In the genomic region with DNA sequence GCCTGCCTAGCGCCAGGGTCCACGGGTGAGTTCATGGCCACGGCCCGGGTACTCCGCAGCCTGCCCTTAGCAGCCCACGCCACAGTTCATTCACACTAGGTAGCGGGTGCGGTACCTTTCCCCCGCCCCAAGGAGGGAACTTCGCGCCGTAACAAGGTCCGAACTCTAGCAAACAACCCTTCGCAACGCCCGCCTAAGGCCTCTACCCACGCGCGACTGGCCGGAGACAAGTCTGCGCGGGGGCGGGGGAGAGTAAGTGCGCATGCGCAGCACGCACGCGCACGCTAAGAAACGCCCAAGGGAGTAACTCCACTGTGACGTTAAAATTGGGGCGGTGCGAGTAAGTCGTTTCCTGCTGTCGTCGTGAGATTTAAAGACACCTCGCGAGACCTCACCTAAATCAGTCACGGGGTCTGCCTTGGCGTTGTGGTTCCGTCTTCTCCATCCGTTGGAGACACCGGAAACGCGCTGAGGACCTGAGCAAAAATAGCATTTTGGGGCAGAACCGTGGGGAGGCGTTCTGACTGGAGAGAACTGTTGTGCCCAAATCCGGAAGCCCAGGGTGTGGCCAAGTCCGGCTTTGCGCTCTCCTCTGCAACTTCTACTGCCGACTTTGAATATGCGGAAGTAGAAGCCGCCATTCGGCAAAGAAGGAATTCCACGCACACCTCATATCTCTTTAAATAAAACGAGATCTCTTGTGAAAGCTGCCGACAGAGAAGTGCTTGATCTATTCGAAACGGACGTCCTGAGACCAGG, we compare ENCODE assay signal across 8 cellular contexts. TPM values are rescaled to one million over a fixed set of nuclear protein-coding genes. Genes with fewer than 3 reads are reported as not detected.
DNase-seq lines count a peak whose midpoint lies in the region; ATAC-seq and TF ChIP-seq lines count a peak whose summit lies in the region.

A gene with protein sequence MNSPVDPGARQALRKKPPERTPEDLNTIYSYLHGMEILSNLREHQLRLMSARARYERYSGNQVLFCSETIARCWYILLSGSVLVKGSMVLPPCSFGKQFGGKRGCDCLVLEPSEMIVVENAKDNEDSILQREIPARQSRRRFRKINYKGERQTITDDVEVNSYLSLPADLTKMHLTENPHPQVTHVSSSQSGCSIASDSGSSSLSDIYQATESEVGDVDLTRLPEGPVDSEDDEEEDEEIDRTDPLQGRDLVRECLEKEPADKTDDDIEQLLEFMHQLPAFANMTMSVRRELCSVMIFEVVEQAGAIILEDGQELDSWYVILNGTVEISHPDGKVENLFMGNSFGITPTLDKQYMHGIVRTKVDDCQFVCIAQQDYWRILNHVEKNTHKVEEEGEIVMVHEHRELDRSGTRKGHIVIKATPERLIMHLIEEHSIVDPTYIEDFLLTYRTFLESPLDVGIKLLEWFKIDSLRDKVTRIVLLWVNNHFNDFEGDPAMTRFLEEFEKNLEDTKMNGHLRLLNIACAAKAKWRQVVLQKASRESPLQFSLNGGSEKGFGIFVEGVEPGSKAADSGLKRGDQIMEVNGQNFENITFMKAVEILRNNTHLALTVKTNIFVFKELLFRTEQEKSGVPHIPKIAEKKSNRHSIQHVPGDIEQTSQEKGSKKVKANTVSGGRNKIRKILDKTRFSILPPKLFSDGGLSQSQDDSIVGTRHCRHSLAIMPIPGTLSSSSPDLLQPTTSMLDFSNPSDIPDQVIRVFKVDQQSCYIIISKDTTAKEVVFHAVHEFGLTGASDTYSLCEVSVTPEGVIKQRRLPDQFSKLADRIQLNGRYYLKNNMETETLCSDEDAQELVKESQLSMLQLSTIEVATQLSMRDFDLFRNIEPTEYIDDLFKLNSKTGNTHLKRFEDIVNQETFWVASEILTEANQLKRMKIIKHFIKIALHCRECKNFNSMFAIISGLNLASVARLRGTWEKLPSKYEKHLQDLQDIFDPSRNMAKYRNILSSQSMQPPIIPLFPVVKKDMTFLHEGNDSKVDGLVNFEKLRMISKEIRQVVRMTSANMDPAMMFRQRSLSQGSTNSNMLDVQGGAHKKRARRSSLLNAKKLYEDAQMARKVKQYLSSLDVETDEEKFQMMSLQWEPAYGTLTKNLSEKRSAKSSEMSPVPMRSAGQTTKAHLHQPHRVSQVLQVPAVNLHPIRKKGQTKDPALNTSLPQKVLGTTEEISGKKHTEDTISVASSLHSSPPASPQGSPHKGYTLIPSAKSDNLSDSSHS (N-terminal part only) (minus strand): TSS at position 234 of the 759 bp plus-strand sequence. CDS start 199 bp downstream, at position 35.

- ATAC-seq in GM18909 (IDR thresholded peaks at IDR 0.05; ENCODE audit: poor library complexity, unreplicated experiment) (peak; percentile 91), HG03175 (IDR thresholded peaks at IDR 0.05; ENCODE audit: unreplicated experiment) (peak; percentile 90), WTC11 (peak; percentile 90)

- no peaks in the 10 kb centered on the region for H3K9me3 Mint-ChIP-seq in WTC11

- peak within 1 kb of the TSS; percentile 99 for H3K27ac Mint-ChIP-seq in WTC11

- peak within 1 kb of the TSS; percentile 97 for H3K27ac ChIP-seq in smooth muscle cell (ENCODE audit: low read depth)

- peak within 1 kb of the TSS; percentile 86 for H3K4me3 ChIP-seq in cardiac fibroblast (replicated peaks in 1 of 2; ENCODE audit: low read depth in 2 of 2, low read length in 2 of 2)
- peak within 1 kb of the TSS; percentile 74 for H3K4me3 ChIP-seq in smooth muscle cell

- CTCF ChIA-PET in WTC11 (lab: Charles Lee) = no interaction called here

- H3K27me3 Mint-ChIP-seq in WTC11 (ENCODE audit: low read depth) = no peaks in the 10 kb centered on the region

- H3K36me3 Mint-ChIP-seq in WTC11 = no peaks in the 10 kb centered on the region

- peaks cover 16% of the 10 kb centered on the region for H3K4me1 Mint-ChIP-seq in WTC11

- POLR2A ChIA-PET in WTC11 (lab: Charles Lee) = interaction anchor here (1.4 kb wide), 1 partner anchor 12 kb away, joined by 3 read pairs; no protein-coding TSS in a partner anchor

- peak within 1 kb of the TSS; percentile 97 for H3K4me3 Mint-ChIP-seq in WTC11

- H3K36me3 ChIP-seq in smooth muscle cell (ENCODE audit: low read depth) = no peaks in the 10 kb centered on the region

- H3K27me3 ChIP-seq in smooth muscle cell (ENCODE audit: low read depth) = no peaks in the 10 kb centered on the region

- peak within 1 kb of the TSS; percentile 80 for H2AFZ ChIP-seq in smooth muscle cell (ENCODE audit: low read depth)

- H3F3A ChIP-seq in smooth muscle cell (ENCODE audit: low read depth) = peaks cover 5% of the 10 kb centered on the region

- WGBS in smooth muscle cell (ENCODE audit: low lambda C conversion rate) = under 1% methylated on average over 60 of the region's 60 CpGs

- H3K4me2 ChIP-seq in smooth muscle cell = peak within 1 kb of the TSS; percentile 88

- peaks cover 41% of the 10 kb centered on the region for H3K79me2 ChIP-seq in smooth muscle cell (ENCODE audit: low read depth)

- no peaks in the 10 kb centered on the region for H3K9me3 ChIP-seq in smooth muscle cell (replicated peaks; ENCODE audit: low read depth)

- H3K9ac ChIP-seq in smooth muscle cell (ENCODE audit: low read depth) = peak within 1 kb of the TSS; percentile 91

- DNase-seq in AG08395 (ENCODE audit: low spot score) (peak; percentile 96), NCI-H226 (peak; percentile 100), WTC11 (ENCODE audit: low spot score) (peak; percentile 92), cardiac fibroblast (ENCODE audit: low read depth in 2 of 2) (peak; percentile 100), iPS-NIHi7 (ENCODE audit: extremely low spot score) (peak; percentile 90), smooth muscle cell (lab: John Stamatoyannopoulos, UW; ENCODE audit: unreplicated experiment) (peak; percentile 78)

- TF ChIP-seq CTCF in WTC11 (IDR thresholded peaks at IDR 0.05) (no peak), cardiac fibroblast (IDR thresholded peaks at IDR 0.05; ENCODE audit: low read depth, low read length) (no peak), smooth muscle cell (IDR thresholded peaks at IDR 0.05; ENCODE audit: borderline replicate concordance, insufficient read depth, poor library complexity, severe bottlenecking) (no peak)

- H3K4me1 ChIP-seq in smooth muscle cell (ENCODE audit: low read depth) = peaks cover 16% of the 10 kb centered on the region

- H4K20me1 ChIP-seq in smooth muscle cell (ENCODE audit: low read depth) = peaks cover 9% of the 10 kb centered on the region

TF ChIP-seq in WTC11, 78 proteins besides CTCF, POLR2A, EP300 and RAD21 (continues in another document):
- TF ChIP-seq ZBTB21 (CRISPR knock-in tag; IDR thresholded peaks at IDR 0.05; ENCODE audit: borderline replicate concordance) = no peak
- TF ChIP-seq CREM (CRISPR knock-in tag; IDR thresholded peaks at IDR 0.05) = no peak; the same call in 1 of the 2 replicates
- no peak for TF ChIP-seq RORB (CRISPR knock-in tag; IDR thresholded peaks at IDR 0.05)
- TF ChIP-seq, protein P1, sequence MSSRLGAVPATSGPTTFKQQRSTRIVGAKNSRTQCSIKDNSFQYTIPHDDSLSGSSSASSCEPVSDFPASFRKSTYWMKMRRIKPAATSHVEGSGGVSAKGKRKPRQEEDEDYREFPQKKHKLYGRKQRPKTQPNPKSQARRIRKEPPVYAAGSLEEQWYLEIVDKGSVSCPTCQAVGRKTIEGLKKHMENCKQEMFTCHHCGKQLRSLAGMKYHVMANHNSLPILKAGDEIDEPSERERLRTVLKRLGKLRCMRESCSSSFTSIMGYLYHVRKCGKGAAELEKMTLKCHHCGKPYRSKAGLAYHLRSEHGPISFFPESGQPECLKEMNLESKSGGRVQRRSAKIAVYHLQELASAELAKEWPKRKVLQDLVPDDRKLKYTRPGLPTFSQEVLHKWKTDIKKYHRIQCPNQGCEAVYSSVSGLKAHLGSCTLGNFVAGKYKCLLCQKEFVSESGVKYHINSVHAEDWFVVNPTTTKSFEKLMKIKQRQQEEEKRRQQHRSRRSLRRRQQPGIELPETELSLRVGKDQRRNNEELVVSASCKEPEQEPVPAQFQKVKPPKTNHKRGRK (CRISPR knock-in tag; IDR thresholded peaks at IDR 0.05; ENCODE audit: borderline replicate concordance) = no peak
- TF ChIP-seq ZNF263 (CRISPR knock-in tag; IDR thresholded peaks at IDR 0.05; ENCODE audit: low read depth) = no peak
- 0 out of 2 replicates have a peak, but pooled peaks have one; percentile 18 for TF ChIP-seq SP1 (CRISPR knock-in tag; conservative IDR thresholded peaks at IDR 0.05)
- TF ChIP-seq, protein P2, sequence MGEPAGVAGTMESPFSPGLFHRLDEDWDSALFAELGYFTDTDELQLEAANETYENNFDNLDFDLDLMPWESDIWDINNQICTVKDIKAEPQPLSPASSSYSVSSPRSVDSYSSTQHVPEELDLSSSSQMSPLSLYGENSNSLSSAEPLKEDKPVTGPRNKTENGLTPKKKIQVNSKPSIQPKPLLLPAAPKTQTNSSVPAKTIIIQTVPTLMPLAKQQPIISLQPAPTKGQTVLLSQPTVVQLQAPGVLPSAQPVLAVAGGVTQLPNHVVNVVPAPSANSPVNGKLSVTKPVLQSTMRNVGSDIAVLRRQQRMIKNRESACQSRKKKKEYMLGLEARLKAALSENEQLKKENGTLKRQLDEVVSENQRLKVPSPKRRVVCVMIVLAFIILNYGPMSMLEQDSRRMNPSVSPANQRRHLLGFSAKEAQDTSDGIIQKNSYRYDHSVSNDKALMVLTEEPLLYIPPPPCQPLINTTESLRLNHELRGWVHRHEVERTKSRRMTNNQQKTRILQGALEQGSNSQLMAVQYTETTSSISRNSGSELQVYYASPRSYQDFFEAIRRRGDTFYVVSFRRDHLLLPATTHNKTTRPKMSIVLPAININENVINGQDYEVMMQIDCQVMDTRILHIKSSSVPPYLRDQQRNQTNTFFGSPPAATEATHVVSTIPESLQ (CRISPR knock-in tag; IDR thresholded peaks at IDR 0.05) = no peak
- TF ChIP-seq, protein P3, sequence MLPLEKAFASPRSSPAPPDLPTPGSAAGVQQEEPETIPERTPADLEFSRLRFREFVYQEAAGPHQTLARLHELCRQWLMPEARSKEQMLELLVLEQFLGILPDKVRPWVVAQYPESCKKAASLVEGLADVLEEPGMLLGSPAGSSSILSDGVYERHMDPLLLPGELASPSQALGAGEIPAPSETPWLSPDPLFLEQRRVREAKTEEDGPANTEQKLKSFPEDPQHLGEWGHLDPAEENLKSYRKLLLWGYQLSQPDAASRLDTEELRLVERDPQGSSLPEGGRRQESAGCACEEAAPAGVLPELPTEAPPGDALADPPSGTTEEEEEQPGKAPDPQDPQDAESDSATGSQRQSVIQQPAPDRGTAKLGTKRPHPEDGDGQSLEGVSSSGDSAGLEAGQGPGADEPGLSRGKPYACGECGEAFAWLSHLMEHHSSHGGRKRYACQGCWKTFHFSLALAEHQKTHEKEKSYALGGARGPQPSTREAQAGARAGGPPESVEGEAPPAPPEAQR (CRISPR knock-in tag; IDR thresholded peaks at IDR 0.05) = no peak
- TF ChIP-seq, protein P4, sequence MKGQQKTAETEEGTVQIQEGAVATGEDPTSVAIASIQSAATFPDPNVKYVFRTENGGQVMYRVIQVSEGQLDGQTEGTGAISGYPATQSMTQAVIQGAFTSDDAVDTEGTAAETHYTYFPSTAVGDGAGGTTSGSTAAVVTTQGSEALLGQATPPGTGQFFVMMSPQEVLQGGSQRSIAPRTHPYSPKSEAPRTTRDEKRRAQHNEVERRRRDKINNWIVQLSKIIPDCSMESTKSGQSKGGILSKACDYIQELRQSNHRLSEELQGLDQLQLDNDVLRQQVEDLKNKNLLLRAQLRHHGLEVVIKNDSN (CRISPR knock-in tag; IDR thresholded peaks at IDR 0.05) = peak; percentile 85

RNA-seq across cellular contexts. Expression of the gene that starts here (rescaled TPM):
- 18.0 to 19.5 TPM (median 18.1 TPM) in 3 replicates for total RNA-seq in WTC11 (2021)
- 10.3 and 13.3 TPM in 2 replicates for total RNA-seq in smooth muscle cell
- 1.9 and 3.6 TPM in 2 replicates for polyA plus RNA-seq in smooth muscle cell

Comparison
In these comparisons a context has a peak if more than half of its experiments do, and no peak if none do; other contexts are left out.
1. Peak in every context shown above with its lines: DNase-seq, ATAC-seq, H3K4me3 ChIP-seq and H3K27ac ChIP-seq.